In genomic region chr2:197312186-197312585, GRCh38 we compare ENCODE assay signal across 18 cellular contexts. TPM values are rescaled to one million over a fixed set of nuclear protein-coding genes. Genes with fewer than 3 reads are reported as not detected.
DNase-seq lines count a peak whose midpoint lies in the region; ATAC-seq and TF ChIP-seq lines count a peak whose summit lies in the region.
"Had no signal": no experiment of that assay in that cellular context is flagged by ENCODE, and none has a peak within 500 bp of the region (broad histone marks: within the 10 kb centered on the region; RNA-seq: fewer than 3 reads in every experiment).

No MANE protein-coding gene starts in this region.

- H3K4me3 ChIP-seq in SU-DHL-6 (ENCODE audit: insufficient read depth, low read length, poor library complexity, severe bottlenecking) (no peak overlapping the region), fibroblast of villous mesenchyme (ENCODE audit: low read depth, low read length) (no peak overlapping the region), esophagus squamous epithelium (no peak overlapping the region)
- H3K4me3 ChIP-seq: adrenal gland, left lung, SJCRH30 had no signal

- no peaks in the 10 kb centered on the region for H4K20me1 ChIP-seq in SU-DHL-6 (ENCODE audit: low read depth, low read length)

- H3K36me3 Mint-ChIP-seq in activated naive CD4-positive, alpha-beta T cell treated with anti-CD3 and anti-CD28 coated beads, Interleukin-2, amount 50 U/mL, for 24 hours, result no peaks in the 10 kb centered on the region

- ATAC-seq in stimulated activated naive CD8-positive, alpha-beta T cell treated with anti-CD3 and anti-CD28 coated beads, Interleukin-15, amount 100 ng/mL, for 72 hours, result no peak
- ATAC-seq in activated CD4-positive, CD25-positive, alpha-beta regulatory T cell treated with anti-CD3 and anti-CD28 coated beads, Interleukin-2, amount 50 U/mL, for 24 hours, result no peak
- ATAC-seq: left lung had no signal

- H3K9me2 ChIP-seq in SU-DHL-6 (replicated peaks; ENCODE audit: insufficient read depth, low read length), result no peaks in the 10 kb centered on the region

- H3K9me3 ChIP-seq in SU-DHL-6 (ENCODE audit: insufficient read depth, low read length), result no peaks in the 10 kb centered on the region
- no peaks in the 10 kb centered on the region for H3K9me3 ChIP-seq in esophagus squamous epithelium
- H3K9me3 ChIP-seq: adrenal gland, left lung, SJCRH30 had no signal

- no peak for DNase-seq in activated naive CD4-positive, alpha-beta T cell treated with Interleukin-2 at 50 U/mL for 16 hours
- peak; percentile 21 for DNase-seq in fibroblast of villous mesenchyme (ENCODE audit: low read depth)
- no peak for DNase-seq in stimulated activated naive CD8-positive, alpha-beta T cell treated with anti-CD3 and anti-CD28 coated beads, Interleukin-15, amount 100 ng/mL, for 72 hours
- no peak for DNase-seq in AG08395 (ENCODE audit: low spot score)
- DNase-seq in esophagus squamous epithelium (lab: John Stamatoyannopoulos, UW), result no peak
- DNase-seq: adrenal gland; cerebellar nuclear complex; DMS 273 treated with DMSO at 0.1 percent for 48 hours; KBM-7; left lung; NCI-H1417; NCI-H2227 treated with DMSO at 0.1 percent for 48 hours; NK-92 treated with Interleukin-12 subunit alpha and Interleukin-12 subunit beta, amount 100 ng/mL, for 24 hours; SJCRH30 had no signal

- H3K9me3 Mint-ChIP-seq in activated naive CD4-positive, alpha-beta T cell treated with anti-CD3 and anti-CD28 coated beads, Interleukin-2, amount 50 U/mL, for 24 hours, result no peaks in the 10 kb centered on the region
- H3K9me3 Mint-ChIP-seq in stimulated activated naive CD8-positive, alpha-beta T cell treated with anti-CD3 and anti-CD28 coated beads, Interleukin-15, amount 100 ng/mL, for 72 hours, result no peaks in the 10 kb centered on the region

- intact Hi-C loops in esophagus squamous epithelium (cut with DNase I), result loop anchor here (5.0 kb wide), 1 partner anchor 125 kb away; no protein-coding TSS in a partner anchor

- H3K79me2 ChIP-seq in SU-DHL-6 (ENCODE audit: insufficient read depth, low read length), result peaks cover 34% of the 10 kb centered on the region

- H2AFZ ChIP-seq in SU-DHL-6 (ENCODE audit: low read depth, low read length, severe bottlenecking), result no peak overlapping the region

- H3K27me3 ChIP-seq in SU-DHL-6 (ENCODE audit: low read length) (no peaks in the 10 kb centered on the region), esophagus squamous epithelium (peaks cover 0 to 7% (median 0%) of the 10 kb centered on the region in 4 donors)
- H3K27me3 ChIP-seq: adrenal gland, left lung had no signal

- peaks cover 41% of the 10 kb centered on the region for H3F3A ChIP-seq in SU-DHL-6 (ENCODE audit: insufficient read depth)

- H3K9ac ChIP-seq in SU-DHL-6 (ENCODE audit: low read length), result peak overlapping the region; percentile 65; the same call in 1 of the 2 replicates

- H3K27ac Mint-ChIP-seq in activated naive CD4-positive, alpha-beta T cell treated with anti-CD3 and anti-CD28 coated beads, Interleukin-2, amount 50 U/mL, for 24 hours, result peak overlapping the region; percentile 96
- peak overlapping the region; percentile 59 to 75 for H3K27ac Mint-ChIP-seq in stimulated activated naive CD8-positive, alpha-beta T cell treated with anti-CD3 and anti-CD28 coated beads, Interleukin-15, amount 100 ng/mL, for 72 hours

- no peaks in the 10 kb centered on the region for H3K36me3 ChIP-seq in SU-DHL-6 (ENCODE audit: low read length)
- H3K36me3 ChIP-seq in esophagus squamous epithelium, result no peaks in the 10 kb centered on the region
- H3K36me3 ChIP-seq: adrenal gland, left lung, SJCRH30 had no signal

- no peak for TF ChIP-seq POLR2A in esophagus squamous epithelium (IDR thresholded peaks at IDR 0.05)

- H3K4me2 ChIP-seq in SU-DHL-6 (ENCODE audit: low read depth, low read length, poor library complexity, severe bottlenecking), result peak overlapping the region; percentile 80

- no peak overlapping the region for H3K27ac ChIP-seq in SU-DHL-6 (ENCODE audit: low read depth, low read length)
- H3K27ac ChIP-seq in esophagus squamous epithelium, result no peak overlapping the region
- H3K27ac ChIP-seq: adrenal gland, HL-60, SJCRH30 had no signal

- H3K4me3 Mint-ChIP-seq in activated naive CD4-positive, alpha-beta T cell treated with anti-CD3 and anti-CD28 coated beads, Interleukin-2, amount 50 U/mL, for 24 hours, result peak overlapping the region; percentile 87
- H3K4me3 Mint-ChIP-seq in stimulated activated naive CD8-positive, alpha-beta T cell treated with anti-CD3 and anti-CD28 coated beads, Interleukin-15, amount 100 ng/mL, for 72 hours, result peak overlapping the region; percentile 77 to 87

- H3K27me3 Mint-ChIP-seq in activated naive CD4-positive, alpha-beta T cell treated with anti-CD3 and anti-CD28 coated beads, Interleukin-2, amount 50 U/mL, for 24 hours, result no peaks in the 10 kb centered on the region
- H3K27me3 Mint-ChIP-seq in stimulated activated naive CD8-positive, alpha-beta T cell treated with anti-CD3 and anti-CD28 coated beads, Interleukin-15, amount 100 ng/mL, for 72 hours, result no peaks in the 10 kb centered on the region

- peaks cover 64% of the 10 kb centered on the region for H3K4me1 Mint-ChIP-seq in activated naive CD4-positive, alpha-beta T cell treated with anti-CD3 and anti-CD28 coated beads, Interleukin-2, amount 50 U/mL, for 24 hours
- H3K4me1 Mint-ChIP-seq in stimulated activated naive CD8-positive, alpha-beta T cell treated with anti-CD3 and anti-CD28 coated beads, Interleukin-15, amount 100 ng/mL, for 72 hours, result peaks cover 46% of the 10 kb centered on the region

- no peak for TF ChIP-seq CTCF in SU-DHL-6 (IDR thresholded peaks at IDR 0.05; ENCODE audit: insufficient read depth, low read length, poor library complexity, severe bottlenecking)
- no peak for TF ChIP-seq CTCF in fibroblast of villous mesenchyme (IDR thresholded peaks at IDR 0.05; ENCODE audit: insufficient read depth, low read depth, low read length)
- no peak for TF ChIP-seq CTCF in esophagus squamous epithelium (IDR thresholded peaks at IDR 0.05)

- H3K4me1 ChIP-seq in esophagus squamous epithelium, result peaks cover 0 to 30% (median 3%) of the 10 kb centered on the region in 3 donors

- WGBS in esophagus squamous epithelium, 2 donors, result 89 to 98% methylated on average over 3 of the region's 3 CpGs

RNA-seq across cellular contexts. Expression of gene ANKRD44, which starts 1.6 kb away (rescaled TPM):
- total RNA-seq in fibroblast of villous mesenchyme, result 3.9 and 7.7 TPM in 2 replicates
- total RNA-seq in esophagus squamous epithelium, result 10 to 100 TPM in 2 of 4 donors, 1 to 10 TPM in 2; 4.5 to 54.0 (median 11.4) TPM
